Comparison of ENCODE assay signal across 8 cellular contexts in the genomic region with DNA sequence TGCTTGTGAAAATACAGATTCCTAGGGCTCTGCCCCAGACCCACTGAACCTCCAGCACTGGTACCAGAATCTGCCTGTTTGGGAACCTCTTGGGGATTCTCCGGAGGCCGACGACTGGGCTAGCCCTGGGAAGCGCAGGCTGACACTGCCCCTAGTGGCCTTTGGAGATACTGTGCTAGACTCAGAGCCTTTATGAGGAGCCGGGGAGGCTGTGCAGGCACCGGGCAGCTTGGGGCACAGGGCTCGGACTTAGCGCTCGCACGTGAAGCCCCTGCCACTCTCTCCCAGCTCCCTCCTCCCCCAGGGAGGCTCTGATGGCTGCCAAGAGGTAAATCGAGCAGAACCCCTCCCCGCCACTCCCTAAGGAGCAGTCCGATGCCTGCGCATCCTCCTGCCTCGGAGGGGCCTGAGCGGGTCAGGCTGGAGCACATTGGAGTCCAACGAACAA.
DNase-seq lines count a peak whose midpoint lies in the region; ATAC-seq and TF ChIP-seq lines count a peak whose summit lies in the region.

No MANE protein-coding gene starts in this region.

- DNase-seq in SHP77 (lab: John Stamatoyannopoulos, UW), result peak; percentile 37 to 61
- DNase-seq in SHP77 treated with DMSO at 0.1 percent for 48 hours (lab: John Stamatoyannopoulos, UW), result no peak
- peak; percentile 62 for DNase-seq in Karpas-422
- peak; percentile 10 for DNase-seq in SKM-1 (lab: John Stamatoyannopoulos, UW; ENCODE audit: unreplicated experiment)
- DNase-seq in epidermal melanocyte (ENCODE audit: insufficient read length, low spot score), result peak; percentile 59
- DNase-seq in medulla oblongata (ENCODE audit: extremely low spot score), result peak; percentile 92
- DNase-seq in transverse colon, result peak; percentile 57

- H3K79me2 ChIP-seq in Karpas-422 (ENCODE audit: low read length), result no peaks in the 10 kb centered on the region

- H3K36me3 ChIP-seq in Karpas-422 (ENCODE audit: insufficient read depth, low read length), result no peaks in the 10 kb centered on the region
- H3K36me3 ChIP-seq in transverse colon, result no peaks in the 10 kb centered on the region

- in situ Hi-C loops in transverse colon (cut with MboI; ENCODE audit: low pct_ligation_motif_present in 1 of 4, low pct_unique_long_range_greater_than_20kb in 1 of 4, low sequenced_read_pairs in 3 of 4), result loop anchor here in 1 of 4 donors (25.0 kb wide), 1 partner anchor 401 kb away; no protein-coding TSS in a partner anchor

- H3K27me3 ChIP-seq in Karpas-422 (ENCODE audit: low read length) (no peaks in the 10 kb centered on the region), transverse colon (no peaks in the 10 kb centered on the region)

- no peak overlapping the region for H3K9ac ChIP-seq in Karpas-422 (ENCODE audit: low read length)

- H3K27ac ChIP-seq in Karpas-422 (ENCODE audit: low read length) (no peak overlapping the region), transverse colon (no peak overlapping the region)

- no peaks in the 10 kb centered on the region for H4K20me1 ChIP-seq in Karpas-422 (ENCODE audit: insufficient read depth, low read depth, low read length)

- peak; percentile 92 for ATAC-seq in GM21576 (IDR thresholded peaks at IDR 0.05; ENCODE audit: unreplicated experiment)

- TF ChIP-seq CTCF in transverse colon (IDR thresholded peaks at IDR 0.05), result peak; percentile 61 to 76 (median 72)

- 48 to 60% methylated on average over 1 to 17 of the region's 17 CpGs for WGBS in transverse colon (ENCODE audit: low coverage in 1 of 2), 2 donors

- no peak overlapping the region for H3K4me2 ChIP-seq in Karpas-422 (ENCODE audit: low read depth, low read length, poor library complexity, severe bottlenecking)

- H3K9me2 ChIP-seq in Karpas-422 (replicated peaks; ENCODE audit: insufficient read depth, low read length), result no peaks in the 10 kb centered on the region

- H3K4me1 ChIP-seq in Karpas-422 (ENCODE audit: low read length), result no peaks in the 10 kb centered on the region
- H3K4me1 ChIP-seq in transverse colon, result no peaks in the 10 kb centered on the region

- no peak for TF ChIP-seq POLR2A in transverse colon (IDR thresholded peaks at IDR 0.05)

- H3K4me3 ChIP-seq in Karpas-422 (ENCODE audit: low read length) (no peak overlapping the region), transverse colon (no peak overlapping the region)

- no peak for TF ChIP-seq EP300 in transverse colon (IDR thresholded peaks at IDR 0.05; ENCODE audit: low read depth)

- no peak overlapping the region for H2AFZ ChIP-seq in Karpas-422 (ENCODE audit: low read length)

- intact Hi-C loops in transverse colon (cut with DNase I; ENCODE audit: low total_unique reads), result no loop called here

- H3K9me3 ChIP-seq in Karpas-422 (ENCODE audit: low read length) (no peaks in the 10 kb centered on the region), transverse colon (no peaks in the 10 kb centered on the region)
